Comparison of ENCODE assay signal across 1 cellular context in the genomic region with DNA sequence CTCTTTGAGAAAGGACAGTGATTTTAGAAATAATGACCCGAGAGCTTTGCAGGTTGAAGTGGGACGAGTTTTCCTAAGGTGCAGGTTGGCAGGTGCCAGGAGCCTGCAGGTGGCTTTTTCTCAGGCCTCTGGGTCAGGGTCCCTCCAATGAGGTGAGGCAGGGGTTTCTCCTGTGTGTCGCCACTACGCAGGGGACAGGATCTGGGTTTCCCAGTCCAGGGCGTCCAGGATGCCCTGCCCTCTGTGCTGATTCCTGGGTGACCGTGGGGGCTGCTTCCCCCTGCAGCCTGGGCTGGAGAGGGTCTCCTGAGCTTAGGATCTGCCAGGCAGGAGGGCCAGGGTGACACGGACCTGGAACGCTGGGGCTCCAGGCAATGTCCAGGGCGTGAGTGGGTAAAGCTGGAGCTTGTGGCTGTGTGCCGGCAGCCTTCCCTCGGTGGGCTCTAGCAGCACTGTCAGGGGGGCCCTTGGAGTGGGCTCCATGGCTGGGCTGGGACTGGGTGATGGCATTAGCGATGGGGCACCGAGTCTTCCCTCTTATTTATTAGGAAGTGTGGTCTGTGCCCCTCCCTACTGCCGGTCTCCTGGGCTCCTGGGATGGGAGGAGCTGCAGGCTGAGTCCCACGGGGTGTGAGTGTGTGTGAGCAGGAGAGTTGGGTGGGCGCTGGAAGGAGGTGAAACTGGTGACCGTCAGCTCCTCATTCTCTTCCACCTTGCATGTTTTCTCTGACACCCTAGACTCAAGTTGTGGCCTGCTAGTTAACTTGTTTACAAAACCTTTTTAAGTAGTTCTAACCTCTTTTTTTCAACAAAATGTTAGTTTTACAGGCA.
TF ChIP-seq lines count a peak whose summit lies in the region.

No MANE protein-coding gene starts in this region.

TF ChIP-seq in A549, 52 proteins besides CTCF, POLR2A, EP300 and RAD21 (continued from another document):
- TF ChIP-seq, protein P1, sequence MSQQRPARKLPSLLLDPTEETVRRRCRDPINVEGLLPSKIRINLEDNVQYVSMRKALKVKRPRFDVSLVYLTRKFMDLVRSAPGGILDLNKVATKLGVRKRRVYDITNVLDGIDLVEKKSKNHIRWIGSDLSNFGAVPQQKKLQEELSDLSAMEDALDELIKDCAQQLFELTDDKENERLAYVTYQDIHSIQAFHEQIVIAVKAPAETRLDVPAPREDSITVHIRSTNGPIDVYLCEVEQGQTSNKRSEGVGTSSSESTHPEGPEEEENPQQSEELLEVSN (IDR thresholded peaks at IDR 0.05; ENCODE audit: borderline replicate concordance, low read depth), result no peak
- TF ChIP-seq CBX2 (IDR thresholded peaks at IDR 0.05; ENCODE audit: borderline replicate concordance, low read depth), result no peak
- TF ChIP-seq ZC3H11A (IDR thresholded peaks at IDR 0.05), result no peak
- TF ChIP-seq BHLHE40 (IDR thresholded peaks at IDR 0.05; ENCODE audit: low read depth, low read length), result no peak
- no peak for TF ChIP-seq KDM1A (IDR thresholded peaks at IDR 0.05; ENCODE audit: low read depth)
- no peak for TF ChIP-seq CEBPB (IDR thresholded peaks at IDR 0.05)
- no peak for TF ChIP-seq SREBF2 (IDR thresholded peaks at IDR 0.05)
- TF ChIP-seq RFX5 (IDR thresholded peaks at IDR 0.05), result no peak
- no peak for TF ChIP-seq TP53 (CRISPR knock-in tag; IDR thresholded peaks at IDR 0.05)
- TF ChIP-seq RCOR1 (IDR thresholded peaks at IDR 0.05; ENCODE audit: low read depth, low read length), result no peak
- TF ChIP-seq MAX (IDR thresholded peaks at IDR 0.05), result no peak
- TF ChIP-seq ZSCAN20 (CRISPR knock-in tag; IDR thresholded peaks at IDR 0.05), result no peak
- TF ChIP-seq HES2 (IDR thresholded peaks at IDR 0.05), result no peak
